In genomic region chr6:30883743-30884520, GRCh38 we compare ENCODE assay signal across 8 cellular contexts. TPM values are rescaled to one million over a fixed set of nuclear protein-coding genes. Genes with fewer than 3 reads are reported as not detected.
DNase-seq lines count a peak whose midpoint lies in the region; ATAC-seq and FAIRE-seq lines count a peak whose summit lies in the region.

Gene DDR1 (plus strand): TSS chr6:30884519. CDS start chr6:30888730, 4,211 bp downstream.

- peak within 1 kb of the TSS; percentile 62 for H3K4me3 ChIP-seq in CD8-positive, alpha-beta memory T cell (ENCODE audit: low read length)

- peak within 1 kb of the TSS in 7 of 8 donors; percentile 12 to 92 (median 73) for H3K27ac Mint-ChIP-seq in CD8-positive, alpha-beta memory T cell
- H3K27ac Mint-ChIP-seq in activated naive CD8-positive, alpha-beta T cell treated with anti-CD3 and anti-CD28 coated beads, Interleukin-2, amount 50 U/mL, for 24 hours = peak within 1 kb of the TSS; percentile 77

- no peak for FAIRE-seq in urothelium cell line (lab: Jason Lieb, UNC)

- H3K9me3 ChIP-seq in CD8-positive, alpha-beta memory T cell (ENCODE audit: low read length) = no peaks in the 10 kb centered on the region

- peaks cover 0 to 2% (median 2%) of the 10 kb centered on the region in 3 donors for H3K36me3 Mint-ChIP-seq in CD8-positive, alpha-beta memory T cell
- no peaks in the 10 kb centered on the region for H3K36me3 Mint-ChIP-seq in activated naive CD8-positive, alpha-beta T cell treated with anti-CD3 and anti-CD28 coated beads, Interleukin-2, amount 50 U/mL, for 24 hours (ENCODE audit: low read depth)

- intact Hi-C loops in Right ventricle myocardium inferior (cut with DNase I) = loop anchor here (5.0 kb wide), 1 partner anchor 152 kb away; no protein-coding TSS in a partner anchor

- peaks cover 34% of the 10 kb centered on the region for H3K4me1 ChIP-seq in CD8-positive, alpha-beta memory T cell (ENCODE audit: insufficient read depth, low read length)

- POLR2A ChIA-PET in CD8-positive, alpha-beta memory T cell (lab: Charles Lee) = interaction anchor here (0.5 to 1.1 kb wide), 6 partner anchors 33 to 390 kb away, joined by 3 to 5 read pairs (median 4); partner anchors contain the start of gene FLOT1

- H3K4me1 Mint-ChIP-seq in CD8-positive, alpha-beta memory T cell = peaks cover 26 to 34% (median 28%) of the 10 kb centered on the region in 3 donors
- peaks cover 43% of the 10 kb centered on the region for H3K4me1 Mint-ChIP-seq in activated naive CD8-positive, alpha-beta T cell treated with anti-CD3 and anti-CD28 coated beads, Interleukin-2, amount 50 U/mL, for 24 hours

- H3K27ac ChIP-seq in CD8-positive, alpha-beta memory T cell (ENCODE audit: low read depth, low read length) = peak within 1 kb of the TSS; percentile 76

- CTCF ChIA-PET in CD8-positive, alpha-beta memory T cell (lab: Charles Lee) = interaction anchor here (0.9 to 12.3 kb wide), 5 partner anchors 58 to 196 kb away, joined by 3 to 148 read pairs (median 4); partner anchors contain the start of gene IER3

- peak; percentile 48 for ATAC-seq in activated naive CD8-positive, alpha-beta T cell treated with anti-CD3 and anti-CD28 coated beads, Interleukin-2, amount 50 U/mL, for 24 hours
- ATAC-seq in Right ventricle myocardium inferior (peak; percentile 83), HG03457 (IDR thresholded peaks at IDR 0.05; ENCODE audit: unreplicated experiment) (no peak)

- peak; percentile 32 to 65 (median 43) for DNase-seq in CD8-positive, alpha-beta memory T cell
- DNase-seq in HK-2 (ENCODE audit: unreplicated experiment) = peak; percentile 78
- peak; percentile 21 to 31 for DNase-seq in SHP77 (lab: John Stamatoyannopoulos, UW)
- DNase-seq in activated naive CD8-positive, alpha-beta T cell treated with anti-CD3 and anti-CD28 coated beads, Interleukin-2, amount 50 U/mL, for 24 hours = peak; percentile 55
- peak; percentile 83 for DNase-seq in Right ventricle myocardium inferior (ENCODE audit: missing footprints)
- peak in 52 of 56 donors; percentile 53 to 89 (median 79) for DNase-seq in nucleus accumbens (lab: John Stamatoyannopoulos, UW)
- DNase-seq in urothelium cell line (ENCODE audit: low spot score) = peak; percentile 74

- no peaks in the 10 kb centered on the region for H3K27me3 ChIP-seq in CD8-positive, alpha-beta memory T cell (ENCODE audit: insufficient read depth, low read length, poor library complexity, severe bottlenecking)

- no peaks in the 10 kb centered on the region for H3K36me3 ChIP-seq in CD8-positive, alpha-beta memory T cell (ENCODE audit: insufficient read depth, low read length)

- peak within 1 kb of the TSS; percentile 72 to 95 (median 85) for H3K4me3 Mint-ChIP-seq in CD8-positive, alpha-beta memory T cell
- peak within 1 kb of the TSS; percentile 81 for H3K4me3 Mint-ChIP-seq in activated naive CD8-positive, alpha-beta T cell treated with anti-CD3 and anti-CD28 coated beads, Interleukin-2, amount 50 U/mL, for 24 hours

- no peaks in the 10 kb centered on the region for H3K9me3 Mint-ChIP-seq in CD8-positive, alpha-beta memory T cell
- H3K9me3 Mint-ChIP-seq in activated naive CD8-positive, alpha-beta T cell treated with anti-CD3 and anti-CD28 coated beads, Interleukin-2, amount 50 U/mL, for 24 hours = no peaks in the 10 kb centered on the region

- H3K27me3 Mint-ChIP-seq in CD8-positive, alpha-beta memory T cell = peaks cover 0 to 7% of the 10 kb centered on the region in 2 donors
- no peaks in the 10 kb centered on the region for H3K27me3 Mint-ChIP-seq in activated naive CD8-positive, alpha-beta T cell treated with anti-CD3 and anti-CD28 coated beads, Interleukin-2, amount 50 U/mL, for 24 hours

RNA-seq across cellular contexts. Expression of gene DDR1, which starts in this region (rescaled TPM):
- total RNA-seq in CD8-positive, alpha-beta memory T cell = 10 to 100 TPM; 10.1 to 10.5 TPM
- polyA plus RNA-seq in CD8-positive, alpha-beta memory T cell = 1.2 TPM
- 32.5 TPM for total RNA-seq in Right ventricle myocardium inferior

Comparison
In these comparisons a context has a peak if more than half of its experiments do, and no peak if none do; other contexts are left out.
1. DNase-seq: peak in every context shown above with its lines; median percentile 83 in Right ventricle myocardium inferior; 79 in nucleus accumbens; 78 in HK-2; 74 in urothelium cell line; 55 in activated naive CD8-positive, alpha-beta T cell treated with anti-CD3 and anti-CD28 coated beads, Interleukin-2, amount 50 U/mL, for 24 hours; 43 in CD8-positive, alpha-beta memory T cell; 26 in SHP77.